Comparison of ENCODE assay signal across 10 cellular contexts in genomic region chr12:6729186-6729585, GRCh38. TPM values are rescaled to one million over a fixed set of nuclear protein-coding genes. Genes with fewer than 3 reads are reported as not detected.
"Had no signal": no experiment of that assay in that cellular context is flagged by ENCODE, and none has a peak within 500 bp of the region (broad histone marks: within the 10 kb centered on the region; RNA-seq: fewer than 3 reads in every experiment).

No MANE protein-coding gene starts in this region.

- H3K27ac Mint-ChIP-seq: HFFc6, IgD-negative memory B cell had no signal

- H3K27ac ChIP-seq: GM23248, HL-60 had no signal

- H3K27me3 Mint-ChIP-seq: IgD-negative memory B cell had no signal

- H3K9me3 Mint-ChIP-seq: HFFc6, IgD-negative memory B cell had no signal

- H3K4me3 ChIP-seq: GM23248, HAP-1 had no signal

- DNase-seq: GM23248, GOT3, H7, HFFc6 had no signal

- H2AFZ ChIP-seq: GM23248 had no signal

- H3K4me3 Mint-ChIP-seq: HFFc6 had no signal

- ATAC-seq: HCT116, HepG2 had no signal

- H3K9me3 ChIP-seq: HAP-1 had no signal

- H3K9ac ChIP-seq: GM23248 had no signal

- FAIRE-seq: HepG2 had no signal

RNA-seq across cellular contexts. Expression of gene PIANP, which starts 28.6 kb away (rescaled TPM):
- total RNA-seq: H4, HepG2 had no signal
- polyA plus RNA-seq: HepG2, IgD-negative memory B cell had no signal
